8 cellular contexts compared by ENCODE assay signal in the genomic region with DNA sequence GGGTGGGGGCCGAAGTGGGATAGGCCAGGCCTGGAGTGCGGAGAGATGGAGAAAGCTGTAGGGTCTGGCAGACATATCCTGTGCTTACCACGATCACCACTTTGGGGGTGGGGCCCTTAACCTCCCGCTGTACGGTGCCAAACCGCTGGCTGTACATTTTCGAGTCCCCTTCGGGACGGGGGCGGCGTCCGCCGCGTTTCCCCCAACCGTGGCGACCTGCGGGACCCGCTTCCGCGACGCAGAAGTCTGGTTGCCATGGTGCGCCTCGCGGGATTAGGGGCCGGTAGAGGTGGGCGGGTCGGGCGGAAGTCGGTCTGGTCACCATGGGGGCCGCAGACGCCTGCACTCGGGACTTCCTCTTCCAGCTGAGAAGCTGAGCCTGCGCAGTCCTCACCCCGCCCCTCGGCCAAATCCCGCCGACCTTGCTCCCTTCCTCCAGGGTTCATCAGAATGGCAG. TPM values are rescaled to one million over a fixed set of nuclear protein-coding genes. Genes with fewer than 3 reads are reported as not detected.
DNase-seq lines count a peak whose midpoint lies in the region; ATAC-seq and TF ChIP-seq lines count a peak whose summit lies in the region.

A gene with protein sequence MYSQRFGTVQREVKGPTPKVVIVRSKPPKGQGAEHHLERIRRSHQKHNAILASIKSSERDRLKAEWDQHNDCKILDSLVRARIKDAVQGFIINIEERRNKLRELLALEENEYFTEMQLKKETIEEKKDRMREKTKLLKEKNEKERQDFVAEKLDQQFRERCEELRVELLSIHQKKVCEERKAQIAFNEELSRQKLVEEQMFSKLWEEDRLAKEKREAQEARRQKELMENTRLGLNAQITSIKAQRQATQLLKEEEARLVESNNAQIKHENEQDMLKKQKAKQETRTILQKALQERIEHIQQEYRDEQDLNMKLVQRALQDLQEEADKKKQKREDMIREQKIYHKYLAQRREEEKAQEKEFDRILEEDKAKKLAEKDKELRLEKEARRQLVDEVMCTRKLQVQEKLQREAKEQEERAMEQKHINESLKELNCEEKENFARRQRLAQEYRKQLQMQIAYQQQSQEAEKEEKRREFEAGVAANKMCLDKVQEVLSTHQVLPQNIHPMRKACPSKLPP (minus strand): TSS at position 248 of the 457 bp plus-strand sequence. CDS start 91 bp downstream, at position 157.

- peak within 1 kb of the TSS; percentile 92 for H3K4me3 Mint-ChIP-seq in T-helper 17 cell

- H2AFZ ChIP-seq in hepatocyte, result peak within 1 kb of the TSS; percentile 87

- in situ Hi-C loops in GM13977 (cut with MboI; ENCODE audit: low pct_unique_long_range_greater_than_20kb, low sequenced_read_pairs, unreplicated experiment), result no loop called here

- peak; percentile 94 for DNase-seq in GM13977 (ENCODE audit: low spot score)
- DNase-seq in NCI-H146 (lab: John Stamatoyannopoulos, UW), result peak; percentile 96
- peak; percentile 42 to 72 (median 66) for DNase-seq in T-helper 17 cell
- DNase-seq in ascending aorta (ENCODE audit: low spot score in 2 of 2), result peak; percentile 51 to 95
- peak; percentile 93 for DNase-seq in hepatocyte (ENCODE audit: low spot score)
- DNase-seq in vagina (ENCODE audit: extremely low spot score in 2 of 2), result peak in 1 of 2 donors; percentile 90

- H3K9me3 ChIP-seq in T-helper 17 cell (ENCODE audit: control insufficient read depth, low read length, poor library complexity, severe bottlenecking), result no peaks in the 10 kb centered on the region
- H3K9me3 ChIP-seq in ascending aorta, result no peaks in the 10 kb centered on the region
- H3K9me3 ChIP-seq in hepatocyte (ENCODE audit: low read depth), result no peaks in the 10 kb centered on the region
- no peaks in the 10 kb centered on the region for H3K9me3 ChIP-seq in vagina

- no peaks in the 10 kb centered on the region for H3K27me3 ChIP-seq in ascending aorta
- H3K27me3 ChIP-seq in hepatocyte, result no peaks in the 10 kb centered on the region
- no peaks in the 10 kb centered on the region for H3K27me3 ChIP-seq in rectal smooth muscle tissue (ENCODE audit: control insufficient read depth, insufficient read depth, low read length)
- H3K27me3 ChIP-seq in vagina, result no peaks in the 10 kb centered on the region

- no peaks in the 10 kb centered on the region for H4K20me1 ChIP-seq in hepatocyte (ENCODE audit: insufficient read depth, poor library complexity, severe bottlenecking)

- H3K4me3 ChIP-seq in ascending aorta (peak within 1 kb of the TSS; percentile 57 to 87), hepatocyte (peak within 1 kb of the TSS; percentile 73), rectal smooth muscle tissue (ENCODE audit: low read length) (peak within 1 kb of the TSS; percentile 88), vagina (peak within 1 kb of the TSS; percentile 62 to 73)

- H3K27ac Mint-ChIP-seq in T-helper 17 cell, result peak within 1 kb of the TSS; percentile 90

- H3K36me3 ChIP-seq in ascending aorta (peaks cover 5 to 7% of the 10 kb centered on the region in 2 donors), hepatocyte (replicated peaks; ENCODE audit: insufficient read depth, low read depth) (no peaks in the 10 kb centered on the region), rectal smooth muscle tissue (ENCODE audit: control insufficient read depth, insufficient read depth, low read length) (peaks cover 8% of the 10 kb centered on the region), vagina (peaks cover 0 to 7% of the 10 kb centered on the region in 2 donors)

- peak within 1 kb of the TSS; percentile 74 for H3K4me2 ChIP-seq in hepatocyte

- peaks cover 20% of the 10 kb centered on the region for H3K4me1 Mint-ChIP-seq in T-helper 17 cell

- peaks cover 2% of the 10 kb centered on the region for H3K36me3 Mint-ChIP-seq in T-helper 17 cell (ENCODE audit: low read depth)

- H3K27ac ChIP-seq in ascending aorta (no peak within 1 kb of the TSS), hepatocyte (no peak within 1 kb of the TSS), rectal smooth muscle tissue (ENCODE audit: low read depth, low read length) (no peak within 1 kb of the TSS), vagina (no peak within 1 kb of the TSS)

- ATAC-seq in HG02852 (IDR thresholded peaks at IDR 0.05; ENCODE audit: unreplicated experiment), result peak; percentile 84
- ATAC-seq in T-helper 17 cell, result peak; percentile 80

- H3K9ac ChIP-seq in rectal smooth muscle tissue (ENCODE audit: low read length), result no peak within 1 kb of the TSS

- TF ChIP-seq CTCF in GM13977 (IDR thresholded peaks at IDR 0.05; ENCODE audit: extremely low read depth, insufficient read depth, missing control alignments) (no peak), ascending aorta (IDR thresholded peaks at IDR 0.05) (no peak), hepatocyte (IDR thresholded peaks at IDR 0.05; ENCODE audit: poor library complexity) (no peak), vagina (IDR thresholded peaks at IDR 0.05) (no peak)

- 2% methylated on average over 24 of the region's 37 CpGs for WGBS in hepatocyte (ENCODE audit: low lambda C conversion rate, missing lambda C conversion rate)

- H3K4me1 ChIP-seq in ascending aorta, result no peaks in the 10 kb centered on the region
- H3K4me1 ChIP-seq in hepatocyte (ENCODE audit: insufficient read depth), result no peaks in the 10 kb centered on the region
- H3K4me1 ChIP-seq in rectal smooth muscle tissue (ENCODE audit: control insufficient read depth, insufficient read depth, low read length), result no peaks in the 10 kb centered on the region
- peaks cover 6% of the 10 kb centered on the region for H3K4me1 ChIP-seq in vagina

- TF ChIP-seq POLR2A in vagina (IDR thresholded peaks at IDR 0.05), result no peak

- no peaks in the 10 kb centered on the region for H3K79me2 ChIP-seq in hepatocyte

- H3K9me2 ChIP-seq in hepatocyte (replicated peaks; ENCODE audit: insufficient read depth), result no peaks in the 10 kb centered on the region

- intact Hi-C loops in ascending aorta (cut with DNase I), result loop anchor here (1.0 to 5.0 kb wide), 3 partner anchors 15 to 454 kb away; a partner anchor contains a TSS
- intact Hi-C loops in vagina (cut with DNase I), result no loop called here

- no peaks in the 10 kb centered on the region for H3K27me3 Mint-ChIP-seq in T-helper 17 cell

RNA-seq across cellular contexts. Expression of the gene that starts here (rescaled TPM):
- total RNA-seq in T-helper 17 cell, result under 1 TPM; 0.42 to 0.70 TPM
- total RNA-seq in ascending aorta, result not detected
- 0.24 and 0.50 TPM in 2 replicates for total RNA-seq in hepatocyte
- polyA plus RNA-seq in hepatocyte, result 0.24 and 0.86 TPM in 2 replicates
- total RNA-seq in vagina, result not detected

Comparison
In these comparisons a context has a peak if more than half of its experiments do, and no peak if none do; other contexts are left out.
1. Peak in DNase-seq and ATAC-seq in T-helper 17 cell; RNA of the gene not detected or under 1 TPM.
2. Peak in DNase-seq and H3K4me3 ChIP-seq in ascending aorta; RNA of the gene not detected or under 1 TPM.
3. Peak in DNase-seq, H3K4me3 ChIP-seq and H3K4me2 ChIP-seq in hepatocyte; RNA of the gene not detected or under 1 TPM.